In the genomic region with DNA sequence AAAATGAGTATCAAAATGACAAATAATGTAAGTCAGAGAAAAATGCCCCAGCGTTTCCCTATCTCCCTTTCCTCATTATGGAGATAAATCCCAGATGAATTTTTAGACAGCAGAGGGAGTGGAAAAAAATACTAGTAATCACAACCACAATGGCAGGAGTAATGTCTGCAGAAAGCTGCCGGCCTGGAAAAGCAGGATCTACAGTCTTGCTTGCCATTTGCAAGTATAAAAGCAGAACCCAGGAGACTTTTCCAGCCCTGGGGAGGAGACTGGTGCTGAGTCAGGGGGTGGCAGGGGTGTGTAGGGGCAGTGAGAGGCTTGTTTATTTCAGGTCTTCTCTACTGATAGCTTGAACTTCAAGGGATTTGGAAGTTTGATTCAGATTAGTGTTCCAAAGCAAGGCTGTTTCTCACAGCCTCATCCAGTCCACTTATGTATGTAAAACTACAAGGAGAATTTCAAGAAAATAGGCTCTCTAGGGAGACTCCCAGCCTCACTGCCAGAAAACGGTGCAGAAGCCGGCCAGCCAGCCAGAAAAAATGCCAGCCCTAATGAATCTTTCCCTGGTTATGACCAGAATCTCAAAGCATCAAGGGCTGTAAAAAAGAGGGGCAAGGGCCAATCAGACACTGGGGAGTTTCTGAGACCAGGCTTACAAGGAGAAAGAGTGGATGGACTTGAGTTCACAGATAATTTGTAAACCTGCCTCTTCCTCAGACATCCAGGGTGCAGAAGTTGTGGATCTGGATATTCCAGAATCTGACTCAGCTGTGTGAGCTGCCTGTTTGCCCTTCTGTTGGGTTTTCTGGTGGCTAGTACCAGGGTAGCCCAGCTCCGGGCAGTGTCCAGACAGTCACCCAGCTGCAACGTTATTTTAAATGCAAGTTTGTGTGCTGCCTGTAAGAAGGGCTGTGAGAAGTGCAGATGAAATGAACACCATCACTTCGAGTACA, we compare ENCODE assay signal across 2 cellular contexts.
TF ChIP-seq lines count a peak whose summit lies in the region.

No MANE protein-coding gene starts in this region.

TF ChIP-seq in IMR-90, 13 proteins besides CTCF, POLR2A, EP300 and RAD21:
- TF ChIP-seq CEBPB (IDR thresholded peaks at IDR 0.05; ENCODE audit: low read depth, low read length) (no peak), RFX5 (IDR thresholded peaks at IDR 0.05; ENCODE audit: low read depth, low read length) (no peak), CHD1 (IDR thresholded peaks at IDR 0.05; ENCODE audit: low read depth, low read length) (no peak), BHLHE40 (IDR thresholded peaks at IDR 0.05; ENCODE audit: low read depth, low read length) (no peak), NFE2L2 (IDR thresholded peaks at IDR 0.05; ENCODE audit: low read depth, low read length) (no peak), RCOR1 (IDR thresholded peaks at IDR 0.05; ENCODE audit: insufficient replicate concordance, low read length) (no peak), SMC3 (IDR thresholded peaks at IDR 0.05; ENCODE audit: low read depth, low read length) (no peak)

TF ChIP-seq in H1, 55 proteins besides CTCF, POLR2A, EP300 and RAD21:
- TF ChIP-seq CBX5 (IDR thresholded peaks at IDR 0.05; ENCODE audit: low read depth, low read length) (no peak), BRCA1 (IDR thresholded peaks at IDR 0.05; ENCODE audit: low read depth, low read length) (no peak), KDM1A (IDR thresholded peaks at IDR 0.05; ENCODE audit: borderline replicate concordance, low read length) (no peak), ASH2L (IDR thresholded peaks at IDR 0.05; ENCODE audit: low read length) (no peak), ZNF274 (IDR thresholded peaks at IDR 0.05; ENCODE audit: borderline replicate concordance, extremely low read depth, low read length) (no peak), SRF (IDR thresholded peaks at IDR 0.05; ENCODE audit: low read depth, low read length) (no peak), SIRT6 (IDR thresholded peaks at IDR 0.05; ENCODE audit: low read length) (no peak), SP1 (IDR thresholded peaks at IDR 0.05; ENCODE audit: low read depth, low read length) (no peak), JUND (IDR thresholded peaks at IDR 0.05; ENCODE audit: low read length) (no peak), TAF7 (optimal IDR thresholded peaks at IDR 0.05; ENCODE audit: borderline replicate concordance, low read depth, low read length) (no peak), SIN3A (conservative IDR thresholded peaks at IDR 0.05 in 1 of 2, IDR thresholded peaks at IDR 0.05 in 1 of 2; ENCODE audit: low read depth in 1 of 2, low read length in 2 of 2) (no peak), CEBPB (IDR thresholded peaks at IDR 0.05; ENCODE audit: low read depth, low read length) (no peak), BCL11A (IDR thresholded peaks at IDR 0.05; ENCODE audit: low read depth in 2 of 2, low read length in 2 of 2) (no peak), CHD1 (IDR thresholded peaks at IDR 0.05; ENCODE audit: low read depth, low read length) (no peak), PHF8 (conservative IDR thresholded peaks at IDR 0.05; ENCODE audit: low read depth, low read length) (no peak), HDAC2 (IDR thresholded peaks at IDR 0.05; ENCODE audit: borderline replicate concordance in 1 of 2, low read depth in 2 of 2, low read length in 2 of 2) (no peak)
- TF ChIP-seq, protein P1, sequence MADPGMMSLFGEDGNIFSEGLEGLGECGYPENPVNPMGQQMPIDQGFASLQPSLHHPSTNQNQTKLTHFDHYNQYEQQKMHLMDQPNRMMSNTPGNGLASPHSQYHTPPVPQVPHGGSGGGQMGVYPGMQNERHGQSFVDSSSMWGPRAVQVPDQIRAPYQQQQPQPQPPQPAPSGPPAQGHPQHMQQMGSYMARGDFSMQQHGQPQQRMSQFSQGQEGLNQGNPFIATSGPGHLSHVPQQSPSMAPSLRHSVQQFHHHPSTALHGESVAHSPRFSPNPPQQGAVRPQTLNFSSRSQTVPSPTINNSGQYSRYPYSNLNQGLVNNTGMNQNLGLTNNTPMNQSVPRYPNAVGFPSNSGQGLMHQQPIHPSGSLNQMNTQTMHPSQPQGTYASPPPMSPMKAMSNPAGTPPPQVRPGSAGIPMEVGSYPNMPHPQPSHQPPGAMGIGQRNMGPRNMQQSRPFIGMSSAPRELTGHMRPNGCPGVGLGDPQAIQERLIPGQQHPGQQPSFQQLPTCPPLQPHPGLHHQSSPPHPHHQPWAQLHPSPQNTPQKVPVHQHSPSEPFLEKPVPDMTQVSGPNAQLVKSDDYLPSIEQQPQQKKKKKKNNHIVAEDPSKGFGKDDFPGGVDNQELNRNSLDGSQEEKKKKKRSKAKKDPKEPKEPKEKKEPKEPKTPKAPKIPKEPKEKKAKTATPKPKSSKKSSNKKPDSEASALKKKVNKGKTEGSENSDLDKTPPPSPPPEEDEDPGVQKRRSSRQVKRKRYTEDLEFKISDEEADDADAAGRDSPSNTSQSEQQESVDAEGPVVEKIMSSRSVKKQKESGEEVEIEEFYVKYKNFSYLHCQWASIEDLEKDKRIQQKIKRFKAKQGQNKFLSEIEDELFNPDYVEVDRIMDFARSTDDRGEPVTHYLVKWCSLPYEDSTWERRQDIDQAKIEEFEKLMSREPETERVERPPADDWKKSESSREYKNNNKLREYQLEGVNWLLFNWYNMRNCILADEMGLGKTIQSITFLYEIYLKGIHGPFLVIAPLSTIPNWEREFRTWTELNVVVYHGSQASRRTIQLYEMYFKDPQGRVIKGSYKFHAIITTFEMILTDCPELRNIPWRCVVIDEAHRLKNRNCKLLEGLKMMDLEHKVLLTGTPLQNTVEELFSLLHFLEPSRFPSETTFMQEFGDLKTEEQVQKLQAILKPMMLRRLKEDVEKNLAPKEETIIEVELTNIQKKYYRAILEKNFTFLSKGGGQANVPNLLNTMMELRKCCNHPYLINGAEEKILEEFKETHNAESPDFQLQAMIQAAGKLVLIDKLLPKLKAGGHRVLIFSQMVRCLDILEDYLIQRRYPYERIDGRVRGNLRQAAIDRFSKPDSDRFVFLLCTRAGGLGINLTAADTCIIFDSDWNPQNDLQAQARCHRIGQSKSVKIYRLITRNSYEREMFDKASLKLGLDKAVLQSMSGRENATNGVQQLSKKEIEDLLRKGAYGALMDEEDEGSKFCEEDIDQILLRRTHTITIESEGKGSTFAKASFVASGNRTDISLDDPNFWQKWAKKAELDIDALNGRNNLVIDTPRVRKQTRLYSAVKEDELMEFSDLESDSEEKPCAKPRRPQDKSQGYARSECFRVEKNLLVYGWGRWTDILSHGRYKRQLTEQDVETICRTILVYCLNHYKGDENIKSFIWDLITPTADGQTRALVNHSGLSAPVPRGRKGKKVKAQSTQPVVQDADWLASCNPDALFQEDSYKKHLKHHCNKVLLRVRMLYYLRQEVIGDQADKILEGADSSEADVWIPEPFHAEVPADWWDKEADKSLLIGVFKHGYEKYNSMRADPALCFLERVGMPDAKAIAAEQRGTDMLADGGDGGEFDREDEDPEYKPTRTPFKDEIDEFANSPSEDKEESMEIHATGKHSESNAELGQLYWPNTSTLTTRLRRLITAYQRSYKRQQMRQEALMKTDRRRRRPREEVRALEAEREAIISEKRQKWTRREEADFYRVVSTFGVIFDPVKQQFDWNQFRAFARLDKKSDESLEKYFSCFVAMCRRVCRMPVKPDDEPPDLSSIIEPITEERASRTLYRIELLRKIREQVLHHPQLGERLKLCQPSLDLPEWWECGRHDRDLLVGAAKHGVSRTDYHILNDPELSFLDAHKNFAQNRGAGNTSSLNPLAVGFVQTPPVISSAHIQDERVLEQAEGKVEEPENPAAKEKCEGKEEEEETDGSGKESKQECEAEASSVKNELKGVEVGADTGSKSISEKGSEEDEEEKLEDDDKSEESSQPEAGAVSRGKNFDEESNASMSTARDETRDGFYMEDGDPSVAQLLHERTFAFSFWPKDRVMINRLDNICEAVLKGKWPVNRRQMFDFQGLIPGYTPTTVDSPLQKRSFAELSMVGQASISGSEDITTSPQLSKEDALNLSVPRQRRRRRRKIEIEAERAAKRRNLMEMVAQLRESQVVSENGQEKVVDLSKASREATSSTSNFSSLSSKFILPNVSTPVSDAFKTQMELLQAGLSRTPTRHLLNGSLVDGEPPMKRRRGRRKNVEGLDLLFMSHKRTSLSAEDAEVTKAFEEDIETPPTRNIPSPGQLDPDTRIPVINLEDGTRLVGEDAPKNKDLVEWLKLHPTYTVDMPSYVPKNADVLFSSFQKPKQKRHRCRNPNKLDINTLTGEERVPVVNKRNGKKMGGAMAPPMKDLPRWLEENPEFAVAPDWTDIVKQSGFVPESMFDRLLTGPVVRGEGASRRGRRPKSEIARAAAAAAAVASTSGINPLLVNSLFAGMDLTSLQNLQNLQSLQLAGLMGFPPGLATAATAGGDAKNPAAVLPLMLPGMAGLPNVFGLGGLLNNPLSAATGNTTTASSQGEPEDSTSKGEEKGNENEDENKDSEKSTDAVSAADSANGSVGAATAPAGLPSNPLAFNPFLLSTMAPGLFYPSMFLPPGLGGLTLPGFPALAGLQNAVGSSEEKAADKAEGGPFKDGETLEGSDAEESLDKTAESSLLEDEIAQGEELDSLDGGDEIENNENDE (IDR thresholded peaks at IDR 0.05; ENCODE audit: insufficient replicate concordance, low read length) = no peak
TF ChIP-seq in H1: peak in this region for 0.
